1 cellular context compared by ENCODE assay signal in genomic region chr12:123633379-123634141, GRCh38.
TF ChIP-seq lines count a peak whose summit lies in the region.

Gene EIF2B1 (minus strand): TSS chr12:123633686. CDS start chr12:123633557, 129 bp downstream.
Gene GTF2H3 (plus strand): TSS chr12:123633829. CDS start chr12:123633860, 31 bp downstream.

TF ChIP-seq in HepG2, 621 proteins besides CTCF, POLR2A, EP300 and RAD21 (continued from another document and continues in another):
- TF ChIP-seq BRD4 (CRISPR knock-in tag; IDR thresholded peaks at IDR 0.05), result peak; percentile 96
- no peak for TF ChIP-seq ZNF775 (CRISPR knock-in tag; IDR thresholded peaks at IDR 0.05; ENCODE audit: borderline replicate concordance)
- no peak for TF ChIP-seq ZNF879 (CRISPR knock-in tag; IDR thresholded peaks at IDR 0.05)
- no peak for TF ChIP-seq PBX2 (CRISPR knock-in tag; IDR thresholded peaks at IDR 0.05)
- TF ChIP-seq ZNF543 (CRISPR knock-in tag; IDR thresholded peaks at IDR 0.05), result no peak
- TF ChIP-seq SOX13 (IDR thresholded peaks at IDR 0.05), result no peak
- peak in 1 of 2 experiments; percentile 27; a peak in 1 of 4 replicates for TF ChIP-seq SOX13 (CRISPR knock-in tag; conservative IDR thresholded peaks at IDR 0.05 in 1 of 2, IDR thresholded peaks at IDR 0.05 in 1 of 2)
- TF ChIP-seq ATF5 (CRISPR knock-in tag; IDR thresholded peaks at IDR 0.05; ENCODE audit: low read depth), result peak; percentile 78; the same call in 1 of the 2 replicates
- no peak for TF ChIP-seq ZUFSP (CRISPR knock-in tag; IDR thresholded peaks at IDR 0.05; ENCODE audit: borderline replicate concordance)
- peak; percentile 92; the same call in 1 of the 2 replicates for TF ChIP-seq ZFP37 (CRISPR knock-in tag; IDR thresholded peaks at IDR 0.05; ENCODE audit: borderline replicate concordance)
- TF ChIP-seq CREBL2 (CRISPR knock-in tag; IDR thresholded peaks at IDR 0.05; ENCODE audit: borderline replicate concordance), result no peak
- peak; percentile 20; the same call in 1 of the 2 replicates for TF ChIP-seq HOMEZ (CRISPR knock-in tag; IDR thresholded peaks at IDR 0.05; ENCODE audit: low read depth)
- TF ChIP-seq SMAD1 (CRISPR knock-in tag; IDR thresholded peaks at IDR 0.05; ENCODE audit: borderline replicate concordance, low read depth), result peak; percentile 81; the same call in 1 of the 2 replicates
- TF ChIP-seq TFAP4 (IDR thresholded peaks at IDR 0.05; ENCODE audit: borderline replicate concordance, low read depth), result peak; percentile 25; the same call in 1 of the 2 replicates
- TF ChIP-seq ZNF230 (CRISPR knock-in tag; IDR thresholded peaks at IDR 0.05), result 0 out of 2 replicates have a peak, but pooled peaks have one; percentile 86
- no peak for TF ChIP-seq ZNF260 (CRISPR knock-in tag; IDR thresholded peaks at IDR 0.05; ENCODE audit: borderline replicate concordance, low read depth)
- no peak for TF ChIP-seq EZH2 (conservative IDR thresholded peaks at IDR 0.05; ENCODE audit: low read depth, low read length)
- peak; percentile 99 for TF ChIP-seq MXI1 (IDR thresholded peaks at IDR 0.05; ENCODE audit: borderline replicate concordance, low read depth, low read length)
- no peak for TF ChIP-seq MTA3 (CRISPR knock-in tag; IDR thresholded peaks at IDR 0.05)
- TF ChIP-seq E2F2 (CRISPR knock-in tag; IDR thresholded peaks at IDR 0.05; ENCODE audit: borderline replicate concordance), result peak; percentile 86
- no peak for TF ChIP-seq FOSL1 (CRISPR knock-in tag; IDR thresholded peaks at IDR 0.05; ENCODE audit: borderline replicate concordance)
- no peak for TF ChIP-seq ZNF737 (CRISPR knock-in tag; IDR thresholded peaks at IDR 0.05; ENCODE audit: borderline replicate concordance)
- no peak for TF ChIP-seq FOXO4 (CRISPR knock-in tag; conservative IDR thresholded peaks at IDR 0.05)
- TF ChIP-seq TBX3 (IDR thresholded peaks at IDR 0.05; ENCODE audit: borderline replicate concordance), result 0 out of 2 replicates have a peak, but pooled peaks have one; percentile 52
- peak; percentile 90 for TF ChIP-seq ETV5 (CRISPR knock-in tag; IDR thresholded peaks at IDR 0.05; ENCODE audit: borderline replicate concordance)
- TF ChIP-seq AFF4 (CRISPR knock-in tag; IDR thresholded peaks at IDR 0.05), result 0 out of 2 replicates have a peak, but pooled peaks have one; percentile 32
- TF ChIP-seq ZNF567 (CRISPR knock-in tag; IDR thresholded peaks at IDR 0.05; ENCODE audit: borderline replicate concordance), result peak; percentile 96; the same call in 1 of the 2 replicates
- TF ChIP-seq LBX2 (CRISPR knock-in tag; IDR thresholded peaks at IDR 0.05; ENCODE audit: borderline replicate concordance), result no peak
- TF ChIP-seq ZNF678 (CRISPR knock-in tag; IDR thresholded peaks at IDR 0.05), result no peak
- TF ChIP-seq THRA (CRISPR knock-in tag; IDR thresholded peaks at IDR 0.05; ENCODE audit: borderline replicate concordance), result peak; percentile 49; the same call in 1 of the 2 replicates
- no peak for TF ChIP-seq ZNF550 (CRISPR knock-in tag; IDR thresholded peaks at IDR 0.05; ENCODE audit: borderline replicate concordance)
- TF ChIP-seq GABPB1 (CRISPR knock-in tag; IDR thresholded peaks at IDR 0.05), result peak; percentile 100
- TF ChIP-seq ZNF317 (CRISPR knock-in tag; IDR thresholded peaks at IDR 0.05), result peak; percentile 52; the same call in 1 of the 2 replicates
- no peak for TF ChIP-seq SMARCE1 (IDR thresholded peaks at IDR 0.05; ENCODE audit: borderline replicate concordance)
- TF ChIP-seq RAD51 (IDR thresholded peaks at IDR 0.05; ENCODE audit: borderline replicate concordance), result no peak
- TF ChIP-seq ZNF749 (CRISPR knock-in tag; IDR thresholded peaks at IDR 0.05; ENCODE audit: borderline replicate concordance), result peak; percentile 62; the same call in 1 of the 2 replicates
- TF ChIP-seq ZSCAN21 (CRISPR knock-in tag; IDR thresholded peaks at IDR 0.05; ENCODE audit: borderline replicate concordance), result no peak; the same call in 1 of the 2 replicates
- TF ChIP-seq CHCHD3 (CRISPR knock-in tag; IDR thresholded peaks at IDR 0.05), result peak; percentile 94; the same call in 1 of the 2 replicates
- peak; percentile 99 for TF ChIP-seq CREB1 (IDR thresholded peaks at IDR 0.05)
- peak; percentile 100 for TF ChIP-seq CREB1 (CRISPR knock-in tag; IDR thresholded peaks at IDR 0.05)
- peak; percentile 77; the same call in 1 of the 2 replicates for TF ChIP-seq ZNF44 (CRISPR knock-in tag; IDR thresholded peaks at IDR 0.05)
- TF ChIP-seq GPBP1L1 (CRISPR knock-in tag; IDR thresholded peaks at IDR 0.05), result no peak
- TF ChIP-seq ZNF503 (CRISPR knock-in tag; IDR thresholded peaks at IDR 0.05), result peak; percentile 75; the same call in 1 of the 2 replicates
